Comparison of ENCODE assay signal across 15 cellular contexts in the genomic region with DNA sequence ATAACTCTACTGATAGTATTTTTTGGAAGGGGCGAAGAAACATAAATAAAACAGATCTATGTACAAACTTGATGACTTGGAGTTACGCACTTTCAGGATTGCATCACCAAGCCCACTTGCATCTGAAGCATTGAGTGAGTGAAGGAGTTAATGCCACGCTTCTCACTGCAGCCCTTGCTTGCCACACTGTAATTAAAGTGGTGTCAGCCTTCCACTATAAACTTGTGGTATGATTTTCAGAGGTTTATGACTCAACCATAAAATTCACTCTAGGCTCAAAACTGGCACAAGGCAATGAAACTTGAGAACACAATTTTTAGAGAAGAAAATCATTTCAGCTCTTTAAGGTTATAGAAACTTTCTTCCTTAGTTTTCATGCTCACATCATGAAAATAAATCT.
"Had no signal": no experiment of that assay in that cellular context is flagged by ENCODE, and none has a peak within 500 bp of the region (broad histone marks: within the 10 kb centered on the region; RNA-seq: fewer than 3 reads in every experiment).

No MANE protein-coding gene starts in this region.

- H3K4me3 ChIP-seq: breast epithelium, tibial artery had no signal

- DNase-seq: activated B cell treated with CpG ODN at 0.5 μM for 24 hours; activated CD4-positive, alpha-beta T cell treated with anti-CD3 and anti-CD28 coated beads, Interleukin-2, amount 10 ng/mL, durations not matched to agents 24 days and 14 days; activated CD8-positive, alpha-beta memory T cell treated with anti-CD3 and anti-CD28 coated beads, Interleukin-2, amount 50 U/mL, for 4 hours; activated CD8-positive, alpha-beta T cell treated with anti-CD3 and anti-CD28 coated beads, Interleukin-2, amount 10 ng/mL, durations not matched to agents 7 days and 5 days; activated naive CD4-positive, alpha-beta T cell; activated naive CD8-positive, alpha-beta T cell treated with anti-CD3 and anti-CD28 coated beads, Interleukin-2, amount 10 ng/mL, durations not matched to agents 7 days and 5 days; aorta; kidney glomerular epithelial cell; nephron progenitor cell; occipital lobe; stimulated activated CD4-positive, alpha-beta T cell treated with anti-CD3 and anti-CD28 coated beads, Interleukin-2, amount 100 ng/mL, for 48 hours; stimulated activated naive B cell treated with anti-CD40 and anti-IgM and Interleukin-4, amounts not matched to agents 10 μg/mL and 1 μg/mL and 100 μg/mL, for 72 hours; T-helper 17 cell; tibial artery had no signal

- H3K27me3 ChIP-seq: breast epithelium, tibial artery had no signal

- H3K4me1 Mint-ChIP-seq: activated B cell treated with CpG ODN at 0.5 μM for 24 hours; activated CD4-positive, alpha-beta T cell treated with anti-CD3 and anti-CD28 coated beads, Interleukin-2, amount 10 ng/mL, durations not matched to agents 24 days and 14 days; activated naive CD8-positive, alpha-beta T cell treated with anti-CD3 and anti-CD28 coated beads, Interleukin-2, amount 10 ng/mL, durations not matched to agents 7 days and 5 days; nephron progenitor cell; stimulated activated naive B cell treated with anti-CD40 and anti-IgM and Interleukin-4, amounts not matched to agents 10 μg/mL and 1 μg/mL and 100 μg/mL, for 72 hours; T-helper 17 cell had no signal

- H3K9me3 Mint-ChIP-seq: activated B cell treated with CpG ODN at 0.5 μM for 24 hours; activated CD4-positive, alpha-beta T cell treated with anti-CD3 and anti-CD28 coated beads, Interleukin-2, amount 10 ng/mL, durations not matched to agents 24 days and 14 days; activated naive CD8-positive, alpha-beta T cell treated with anti-CD3 and anti-CD28 coated beads, Interleukin-2, amount 10 ng/mL, durations not matched to agents 7 days and 5 days; nephron progenitor cell; stimulated activated naive B cell treated with anti-CD40 and anti-IgM and Interleukin-4, amounts not matched to agents 10 μg/mL and 1 μg/mL and 100 μg/mL, for 72 hours had no signal

- H3K36me3 Mint-ChIP-seq: activated naive CD8-positive, alpha-beta T cell treated with anti-CD3 and anti-CD28 coated beads, Interleukin-2, amount 10 ng/mL, durations not matched to agents 7 days and 5 days; stimulated activated naive B cell treated with anti-CD40 and anti-IgM and Interleukin-4, amounts not matched to agents 10 μg/mL and 1 μg/mL and 100 μg/mL, for 72 hours had no signal

- H3K27ac Mint-ChIP-seq: activated B cell treated with CpG ODN at 0.5 μM for 24 hours; activated CD4-positive, alpha-beta T cell treated with anti-CD3 and anti-CD28 coated beads, Interleukin-2, amount 10 ng/mL, durations not matched to agents 24 days and 14 days; activated CD8-positive, alpha-beta T cell treated with anti-CD3 and anti-CD28 coated beads, Interleukin-2, amount 10 ng/mL, durations not matched to agents 7 days and 5 days; activated naive CD8-positive, alpha-beta T cell treated with anti-CD3 and anti-CD28 coated beads, Interleukin-2, amount 10 ng/mL, durations not matched to agents 7 days and 5 days; nephron progenitor cell; stimulated activated naive B cell treated with anti-CD40 and anti-IgM and Interleukin-4, amounts not matched to agents 10 μg/mL and 1 μg/mL and 100 μg/mL, for 72 hours; T-helper 17 cell had no signal

- H3K4me1 ChIP-seq: breast epithelium, tibial artery had no signal

- H3K36me3 ChIP-seq: breast epithelium, tibial artery had no signal

- H3K27me3 Mint-ChIP-seq: activated CD4-positive, alpha-beta T cell treated with anti-CD3 and anti-CD28 coated beads, Interleukin-2, amount 10 ng/mL, durations not matched to agents 24 days and 14 days; activated naive CD8-positive, alpha-beta T cell treated with anti-CD3 and anti-CD28 coated beads, Interleukin-2, amount 10 ng/mL, durations not matched to agents 7 days and 5 days had no signal

- H3K9me3 ChIP-seq: breast epithelium, tibial artery had no signal

- ATAC-seq: activated CD8-positive, alpha-beta T cell treated with anti-CD3 and anti-CD28 coated beads, Interleukin-2, amount 10 ng/mL, durations not matched to agents 7 days and 5 days; stimulated activated naive B cell treated with anti-CD40 and anti-IgM and Interleukin-4, amounts not matched to agents 10 μg/mL and 1 μg/mL and 100 μg/mL, for 72 hours; T-helper 17 cell had no signal

- H3K27ac ChIP-seq: breast epithelium, tibial artery had no signal

- H3K4me3 Mint-ChIP-seq: activated B cell treated with CpG ODN at 0.5 μM for 24 hours; activated CD4-positive, alpha-beta T cell treated with anti-CD3 and anti-CD28 coated beads, Interleukin-2, amount 10 ng/mL, durations not matched to agents 24 days and 14 days; activated CD8-positive, alpha-beta T cell treated with anti-CD3 and anti-CD28 coated beads, Interleukin-2, amount 10 ng/mL, durations not matched to agents 7 days and 5 days; activated naive CD8-positive, alpha-beta T cell treated with anti-CD3 and anti-CD28 coated beads, Interleukin-2, amount 10 ng/mL, durations not matched to agents 7 days and 5 days; nephron progenitor cell; stimulated activated naive B cell treated with anti-CD40 and anti-IgM and Interleukin-4, amounts not matched to agents 10 μg/mL and 1 μg/mL and 100 μg/mL, for 72 hours; T-helper 17 cell had no signal
